Comparison of ENCODE assay signal across 9 cellular contexts in genomic region chr2:233209117-233209977, GRCh38. TPM values are rescaled to one million over a fixed set of nuclear protein-coding genes. Genes with fewer than 3 reads are reported as not detected.
DNase-seq lines count a peak whose midpoint lies in the region; ATAC-seq and TF ChIP-seq lines count a peak whose summit lies in the region.
"Had no signal": no experiment of that assay in that cellular context is flagged by ENCODE, and none has a peak within 500 bp of the region (broad histone marks: within the 10 kb centered on the region; RNA-seq: fewer than 3 reads in every experiment).

No MANE protein-coding gene starts in this region.

- no peaks in the 10 kb centered on the region for H3K27me3 ChIP-seq in left ventricle myocardium inferior (ENCODE audit: low read depth)

- peaks cover 38% of the 10 kb centered on the region for H3K4me1 ChIP-seq in left ventricle myocardium inferior

- H3K36me3 Mint-ChIP-seq in activated CD8-positive, alpha-beta T cell treated with anti-CD3 and anti-CD28 coated beads, Interleukin-2, amount 10 ng/mL, durations not matched to agents 7 days and 5 days (ENCODE audit: low read depth): peaks cover 36% of the 10 kb centered on the region
- peaks cover 7 to 26% (median 15%) of the 10 kb centered on the region in 3 donors for H3K36me3 Mint-ChIP-seq in immature natural killer cell

- ATAC-seq in left ventricle myocardium superior: peak; percentile 27
- ATAC-seq in activated CD8-positive, alpha-beta T cell treated with anti-CD3 and anti-CD28 coated beads, Interleukin-2, amount 10 ng/mL, durations not matched to agents 7 days and 5 days: no peak
- no peak for ATAC-seq in HG02571 (IDR thresholded peaks at IDR 0.05; ENCODE audit: unreplicated experiment)
- no peak for ATAC-seq in GM21367 (IDR thresholded peaks at IDR 0.05; ENCODE audit: unreplicated experiment)
- no peak for ATAC-seq in GM18861 (IDR thresholded peaks at IDR 0.05; ENCODE audit: unreplicated experiment)

- TF ChIP-seq CTCF in left ventricle myocardium inferior (IDR thresholded peaks at IDR 0.05; ENCODE audit: borderline replicate concordance): no peak

- H3K4me3 Mint-ChIP-seq in activated CD8-positive, alpha-beta T cell treated with anti-CD3 and anti-CD28 coated beads, Interleukin-2, amount 10 ng/mL, durations not matched to agents 7 days and 5 days: no peak overlapping the region
- peak overlapping the region; percentile 7 to 58 (median 53) for H3K4me3 Mint-ChIP-seq in immature natural killer cell

- no peak overlapping the region for H3K4me3 ChIP-seq in left ventricle myocardium inferior

- DNase-seq in left ventricle myocardium superior (no peak), left ventricle myocardium inferior (no peak), immature natural killer cell (peak in 1 of 3 donors; percentile 21)
- no peak for DNase-seq in activated CD8-positive, alpha-beta T cell treated with anti-CD3 and anti-CD28 coated beads, Interleukin-2, amount 10 ng/mL, durations not matched to agents 7 days and 5 days
- DNase-seq: NCI-H524 treated with DMSO at 0.1 percent for 48 hours had no signal

- intact Hi-C loops in left ventricle myocardium superior (cut with micrococcal nuclease) (no loop called here), left ventricle myocardium inferior (cut with micrococcal nuclease) (no loop called here)

- POLR2A ChIA-PET in activated CD8-positive, alpha-beta T cell treated with anti-CD3 and anti-CD28 coated beads, Interleukin-2, amount 10 ng/mL, durations not matched to agents 7 days and 5 days (lab: Charles Lee): no interaction called here

- no peaks in the 10 kb centered on the region for H3K9me3 ChIP-seq in left ventricle myocardium inferior (replicated peaks)

- H3K4me1 Mint-ChIP-seq in activated CD8-positive, alpha-beta T cell treated with anti-CD3 and anti-CD28 coated beads, Interleukin-2, amount 10 ng/mL, durations not matched to agents 7 days and 5 days (ENCODE audit: low read depth): peaks cover 20% of the 10 kb centered on the region
- peaks cover 40% of the 10 kb centered on the region in 2 donors for H3K4me1 Mint-ChIP-seq in immature natural killer cell

- CTCF ChIA-PET in activated CD8-positive, alpha-beta T cell treated with anti-CD3 and anti-CD28 coated beads, Interleukin-2, amount 10 ng/mL, durations not matched to agents 7 days and 5 days (lab: Charles Lee): interaction anchor here (1.2 kb wide), 1 partner anchor 22 kb away, joined by 4 read pairs; no protein-coding TSS in a partner anchor

- no peaks in the 10 kb centered on the region for H3K9me3 Mint-ChIP-seq in activated CD8-positive, alpha-beta T cell treated with anti-CD3 and anti-CD28 coated beads, Interleukin-2, amount 10 ng/mL, durations not matched to agents 7 days and 5 days (ENCODE audit: insufficient read depth)
- no peaks in the 10 kb centered on the region for H3K9me3 Mint-ChIP-seq in immature natural killer cell

- peak overlapping the region; percentile 73 for H3K27ac Mint-ChIP-seq in activated CD8-positive, alpha-beta T cell treated with anti-CD3 and anti-CD28 coated beads, Interleukin-2, amount 10 ng/mL, durations not matched to agents 7 days and 5 days
- peak overlapping the region; percentile 78 to 91 (median 81) for H3K27ac Mint-ChIP-seq in immature natural killer cell

- H3K27ac ChIP-seq in left ventricle myocardium inferior (replicated peaks) (no peak overlapping the region), temporal lobe (ENCODE audit: low read depth, low read length) (peak overlapping the region; percentile 61)

- peaks cover 4% of the 10 kb centered on the region for H3K36me3 ChIP-seq in left ventricle myocardium inferior

- no peaks in the 10 kb centered on the region for H3K27me3 Mint-ChIP-seq in activated CD8-positive, alpha-beta T cell treated with anti-CD3 and anti-CD28 coated beads, Interleukin-2, amount 10 ng/mL, durations not matched to agents 7 days and 5 days (ENCODE audit: low read depth)
- H3K27me3 Mint-ChIP-seq in immature natural killer cell (ENCODE audit: low read depth in 3 of 3): peaks cover 20 to 39% (median 32%) of the 10 kb centered on the region in 3 donors

RNA-seq across cellular contexts. Expression of gene ATG16L1, which starts 42.1 kb away (rescaled TPM):
- total RNA-seq in left ventricle myocardium superior (18.4 TPM), left ventricle myocardium inferior (18.6 TPM), temporal lobe (24.8 TPM)
- total RNA-seq in activated CD8-positive, alpha-beta T cell treated with anti-CD3 and anti-CD28 coated beads, Interleukin-2, amount 10 ng/mL, durations not matched to agents 7 days and 5 days: 10 to 100 TPM; 47.2 to 50.5 TPM
- polyA plus RNA-seq in immature natural killer cell: 10 to 100 TPM in 2 of 3 donors, 1 to 10 TPM in 1; 9.3 to 16.4 (median 13.2) TPM
